ENCODE assay signal across 10 cellular contexts in the genomic region with DNA sequence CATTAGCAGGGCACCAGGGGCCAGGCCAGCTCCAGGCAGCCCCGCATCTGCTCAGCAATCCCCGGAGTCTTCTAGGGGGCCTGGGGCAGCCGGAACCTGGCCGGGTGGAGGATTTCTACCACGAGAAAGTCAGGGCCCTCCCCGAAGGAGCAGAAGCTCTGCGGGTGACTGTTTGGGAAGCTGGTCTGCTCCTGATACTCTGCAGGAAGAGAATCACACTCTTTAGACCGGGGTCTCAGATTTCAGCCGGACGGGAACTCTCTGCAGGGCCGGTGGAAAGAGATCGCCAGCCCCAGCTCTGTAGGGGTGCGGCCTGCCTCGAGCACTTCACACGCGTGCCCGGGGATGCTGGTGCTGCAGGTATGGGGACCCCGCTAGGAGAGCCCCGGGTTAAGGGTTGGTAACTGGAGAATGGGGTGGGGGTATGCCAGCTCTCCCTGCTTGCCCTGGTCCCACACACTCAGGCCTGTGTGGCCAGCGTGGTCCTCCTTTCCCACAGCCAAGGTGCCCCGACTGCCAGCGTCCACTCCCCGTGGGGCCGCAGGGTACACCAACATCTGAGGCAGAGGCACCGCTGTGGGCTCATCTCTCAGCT. TPM values are rescaled to one million over a fixed set of nuclear protein-coding genes. Genes with fewer than 3 reads are reported as not detected.
DNase-seq lines count a peak whose midpoint lies in the region; ATAC-seq and TF ChIP-seq lines count a peak whose summit lies in the region.
"Had no signal": no experiment of that assay in that cellular context is flagged by ENCODE, and none has a peak within 500 bp of the region (broad histone marks: within the 10 kb centered on the region; RNA-seq: fewer than 3 reads in every experiment).

No MANE protein-coding gene starts in this region.

- no peak overlapping the region for H3K4me2 ChIP-seq in SK-N-SH
- peak overlapping the region; percentile 13 for H3K4me2 ChIP-seq in skeletal muscle satellite cell (ENCODE audit: low read length)

- H2AFZ ChIP-seq in SK-N-SH (ENCODE audit: low read depth) = no peak overlapping the region

- TF ChIP-seq EP300 in SK-N-SH (IDR thresholded peaks at IDR 0.05; ENCODE audit: borderline replicate concordance in 1 of 2, low read depth in 1 of 2, low read length in 1 of 2) = no peak

- peaks cover 52% of the 10 kb centered on the region for H3K36me3 Mint-ChIP-seq in activated CD4-positive, alpha-beta memory T cell treated with anti-CD3 and anti-CD28 coated beads, Interleukin-2, amount 10 ng/mL, durations not matched to agents 7 days and 5 days (ENCODE audit: low read depth)
- H3K36me3 Mint-ChIP-seq in immature natural killer cell (peaks cover 14 to 35% (median 22%) of the 10 kb centered on the region in 3 donors), Calu3 (ENCODE audit: insufficient read depth, unreplicated experiment) (no peaks in the 10 kb centered on the region)

- no peak overlapping the region for H3K9ac ChIP-seq in SK-N-SH
- H3K9ac ChIP-seq in skeletal muscle satellite cell (ENCODE audit: low read depth, low read length) = peak overlapping the region; percentile 58

- DNase-seq in SK-N-SH (peak; percentile 53), immature natural killer cell (no peak), Calu3 (no peak), putamen (ENCODE audit: low spot score) (no peak)
- no peak for DNase-seq in activated CD4-positive, alpha-beta memory T cell treated with anti-CD3 and anti-CD28 coated beads, Interleukin-2, amount 10 ng/mL, durations not matched to agents 7 days and 5 days
- DNase-seq: 8988T, NCI-H1417 had no signal

- CTCF ChIA-PET in SK-N-SH (lab: Yijun Ruan, JAX) = interaction anchor here (1.2 to 2.1 kb wide), 4 partner anchors 17 to 292 kb away, joined by 3 to 7 read pairs (median 4); no protein-coding TSS in a partner anchor
- CTCF ChIA-PET in activated CD4-positive, alpha-beta memory T cell treated with anti-CD3 and anti-CD28 coated beads, Interleukin-2, amount 10 ng/mL, durations not matched to agents 7 days and 5 days (lab: Charles Lee) = interaction anchor here (0.7 to 4.4 kb wide), 10 partner anchors 16 to 158 kb away, joined by 3 to 26 read pairs (median 5); no protein-coding TSS in a partner anchor
- CTCF ChIA-PET in Calu3 (lab: Charles Lee) = no interaction called here

- H3K9me3 Mint-ChIP-seq in activated CD4-positive, alpha-beta memory T cell treated with anti-CD3 and anti-CD28 coated beads, Interleukin-2, amount 10 ng/mL, durations not matched to agents 7 days and 5 days = no peaks in the 10 kb centered on the region
- H3K9me3 Mint-ChIP-seq in immature natural killer cell = peaks cover 0 to 6% (median 0%) of the 10 kb centered on the region in 6 donors
- no peaks in the 10 kb centered on the region for H3K9me3 Mint-ChIP-seq in Calu3 (ENCODE audit: low read depth, unreplicated experiment)

- no peaks in the 10 kb centered on the region for H3K9me2 ChIP-seq in SK-N-SH

- peaks cover 85% of the 10 kb centered on the region for H3K79me2 ChIP-seq in SK-N-SH (ENCODE audit: insufficient read depth)

- peak overlapping the region in 1 of 2 experiments; percentile 55; a peak in 2 of 4 replicates for H3K27ac ChIP-seq in SK-N-SH (ENCODE audit: low read depth in 2 of 2, low read length in 1 of 2)

- no peak overlapping the region for H3K4me3 Mint-ChIP-seq in activated CD4-positive, alpha-beta memory T cell treated with anti-CD3 and anti-CD28 coated beads, Interleukin-2, amount 10 ng/mL, durations not matched to agents 7 days and 5 days
- H3K4me3 Mint-ChIP-seq in immature natural killer cell (peak overlapping the region in 1 of 5 donors; percentile 43), Calu3 (ENCODE audit: low read depth, unreplicated experiment) (no peak overlapping the region)

- peaks cover 16% of the 10 kb centered on the region for H4K20me1 ChIP-seq in SK-N-SH (ENCODE audit: insufficient read depth)

- peak overlapping the region; percentile 80 for H3K27ac Mint-ChIP-seq in activated CD4-positive, alpha-beta memory T cell treated with anti-CD3 and anti-CD28 coated beads, Interleukin-2, amount 10 ng/mL, durations not matched to agents 7 days and 5 days
- H3K27ac Mint-ChIP-seq in immature natural killer cell = peak overlapping the region; percentile 78 to 92 (median 89)
- H3K27ac Mint-ChIP-seq in Calu3 (ENCODE audit: unreplicated experiment) = no peak overlapping the region

- no TSS peak for BruUV-seq in Calu3 (replicated peaks; lab: Mats Ljungman, UMichigan)

- no peak for TF ChIP-seq RAD21 in SK-N-SH (IDR thresholded peaks at IDR 0.05; ENCODE audit: low read length)

- no peak for TF ChIP-seq CTCF in SK-N-SH (IDR thresholded peaks at IDR 0.05)
- no peak for TF ChIP-seq CTCF in Calu3 (IDR thresholded peaks at IDR 0.05; ENCODE audit: unreplicated experiment)

- peaks cover 70% of the 10 kb centered on the region for H3K4me1 Mint-ChIP-seq in activated CD4-positive, alpha-beta memory T cell treated with anti-CD3 and anti-CD28 coated beads, Interleukin-2, amount 10 ng/mL, durations not matched to agents 7 days and 5 days
- peaks cover 81 to 82% of the 10 kb centered on the region in 2 donors for H3K4me1 Mint-ChIP-seq in immature natural killer cell
- H3K4me1 Mint-ChIP-seq in Calu3 (ENCODE audit: low read depth, unreplicated experiment) = no peaks in the 10 kb centered on the region

- H3K27me3 ChIP-seq in SK-N-SH (ENCODE audit: insufficient read depth) (no peaks in the 10 kb centered on the region), skeletal muscle satellite cell (ENCODE audit: control insufficient read depth, insufficient read depth, low read length) (no peaks in the 10 kb centered on the region)

- 89% methylated on average over 14 of the region's 25 CpGs for WGBS in SK-N-SH (ENCODE audit: low lambda C conversion rate)

- H3K27me3 Mint-ChIP-seq in activated CD4-positive, alpha-beta memory T cell treated with anti-CD3 and anti-CD28 coated beads, Interleukin-2, amount 10 ng/mL, durations not matched to agents 7 days and 5 days = no peaks in the 10 kb centered on the region
- H3K27me3 Mint-ChIP-seq in immature natural killer cell (ENCODE audit: low read depth in 3 of 3) = peaks cover 59 to 75% (median 65%) of the 10 kb centered on the region in 3 donors
- no peaks in the 10 kb centered on the region for H3K27me3 Mint-ChIP-seq in Calu3 (ENCODE audit: unreplicated experiment)

- intact Hi-C loops in Calu3 (cut with micrococcal nuclease; ENCODE audit: unreplicated experiment) = no loop called here

- no peak overlapping the region for H3K4me3 ChIP-seq in SK-N-SH (ENCODE audit: low read depth in 2 of 2, low read length in 1 of 2)
- H3K4me3 ChIP-seq in skeletal muscle satellite cell (ENCODE audit: low read length) = no peak overlapping the region

- H3K36me3 ChIP-seq in SK-N-SH (replicated peaks in 1 of 2; ENCODE audit: control insufficient read depth in 1 of 2, insufficient read depth in 2 of 2, low read length in 1 of 2) (peaks cover 0 to 3% of the 10 kb centered on the region in 2 experiments), skeletal muscle satellite cell (ENCODE audit: insufficient read depth, low read length) (peaks cover 24% of the 10 kb centered on the region)

- peaks cover 21% of the 10 kb centered on the region for H3F3A ChIP-seq in SK-N-SH (replicated peaks; ENCODE audit: insufficient read depth)

- H3K9me3 ChIP-seq in SK-N-SH (no peaks in the 10 kb centered on the region), skeletal muscle satellite cell (replicated peaks; ENCODE audit: low read length) (no peaks in the 10 kb centered on the region)

- H3K4me1 ChIP-seq in SK-N-SH (ENCODE audit: control insufficient read depth in 1 of 2, insufficient read depth in 2 of 2, low read depth in 1 of 2, low read length in 1 of 2) (peaks cover 33 to 62% of the 10 kb centered on the region in 2 experiments), skeletal muscle satellite cell (ENCODE audit: control insufficient read depth, insufficient read depth, low read length) (peaks cover 86% of the 10 kb centered on the region)

- ATAC-seq in SK-N-SH treated with all-trans-retinoic acid at 6 μM for 48 hours = no peak
- ATAC-seq in HG02885 (IDR thresholded peaks at IDR 0.05; ENCODE audit: poor library complexity, unreplicated experiment) = no peak

- POLR2A ChIA-PET in SK-N-SH (lab: Yijun Ruan, JAX) = no interaction called here
- POLR2A ChIA-PET in activated CD4-positive, alpha-beta memory T cell treated with anti-CD3 and anti-CD28 coated beads, Interleukin-2, amount 10 ng/mL, durations not matched to agents 7 days and 5 days (lab: Charles Lee) = interaction anchor here (1.2 to 7.0 kb wide), 7 partner anchors 16 to 169 kb away, joined by 4 to 84 read pairs (median 9); partner anchors contain the start of gene UPF3A

TF ChIP-seq in SK-N-SH, 30 proteins besides CTCF, POLR2A, EP300 and RAD21 (continues in another document):
- TF ChIP-seq TAF1 (IDR thresholded peaks at IDR 0.05; ENCODE audit: borderline replicate concordance, low read depth, low read length) = no peak

TF ChIP-seq in SK-N-SH treated with all-trans-retinoic acid at 6 μM for 48 hours, 23 proteins besides CTCF, POLR2A, EP300 and RAD21 (continues in another document):
- TF ChIP-seq, protein P1, sequence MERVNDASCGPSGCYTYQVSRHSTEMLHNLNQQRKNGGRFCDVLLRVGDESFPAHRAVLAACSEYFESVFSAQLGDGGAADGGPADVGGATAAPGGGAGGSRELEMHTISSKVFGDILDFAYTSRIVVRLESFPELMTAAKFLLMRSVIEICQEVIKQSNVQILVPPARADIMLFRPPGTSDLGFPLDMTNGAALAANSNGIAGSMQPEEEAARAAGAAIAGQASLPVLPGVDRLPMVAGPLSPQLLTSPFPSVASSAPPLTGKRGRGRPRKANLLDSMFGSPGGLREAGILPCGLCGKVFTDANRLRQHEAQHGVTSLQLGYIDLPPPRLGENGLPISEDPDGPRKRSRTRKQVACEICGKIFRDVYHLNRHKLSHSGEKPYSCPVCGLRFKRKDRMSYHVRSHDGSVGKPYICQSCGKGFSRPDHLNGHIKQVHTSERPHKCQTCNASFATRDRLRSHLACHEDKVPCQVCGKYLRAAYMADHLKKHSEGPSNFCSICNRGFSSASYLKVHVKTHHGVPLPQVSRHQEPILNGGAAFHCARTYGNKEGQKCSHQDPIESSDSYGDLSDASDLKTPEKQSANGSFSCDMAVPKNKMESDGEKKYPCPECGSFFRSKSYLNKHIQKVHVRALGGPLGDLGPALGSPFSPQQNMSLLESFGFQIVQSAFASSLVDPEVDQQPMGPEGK (CRISPR knock-in tag; IDR thresholded peaks at IDR 0.05; ENCODE audit: borderline replicate concordance) = no peak
- no peak for TF ChIP-seq RARB (CRISPR knock-in tag; IDR thresholded peaks at IDR 0.05)

RNA-seq across cellular contexts. Expression of gene RASA3, which starts 20.1 kb away (rescaled TPM):
- polyA plus RNA-seq in SK-N-SH (2012; rRNA removed) (23.9 and 25.1 TPM in 2 replicates), immature natural killer cell (100 to 1,000 TPM in 1 of 3 donors, 10 to 100 TPM in 2; 37.4 to 153 (median 64.8) TPM)
- polyA plus RNA-seq in SK-N-SH (2012; cell fraction: cytosol; rRNA removed) = 17.3 and 20.8 TPM in 2 replicates
- polyA plus RNA-seq in SK-N-SH (2012; cell fraction: nucleus; rRNA removed) = 26.8 and 31.9 TPM in 2 replicates
- 10 to 100 TPM; 97.2 to 99.3 TPM for total RNA-seq in activated CD4-positive, alpha-beta memory T cell treated with anti-CD3 and anti-CD28 coated beads, Interleukin-2, amount 10 ng/mL, durations not matched to agents 7 days and 5 days
- 33.2 and 35.2 TPM in 2 replicates for total RNA-seq in skeletal muscle satellite cell (2012; rRNA removed)
- 0.26 and 0.49 TPM in 2 replicates for total RNA-seq in Calu3 (2022)

Comparison
In these comparisons a context has a peak if more than half of its experiments do, and no peak if none do; other contexts are left out.
1. RNA of gene RASA3, which starts 20.1 kb away (total RNA-seq): 97.2 to 99.3 TPM in activated CD4-positive, alpha-beta memory T cell treated with anti-CD3 and anti-CD28 coated beads, Interleukin-2, amount 10 ng/mL, durations not matched to agents 7 days and 5 days; 0.26 to 0.49 TPM in Calu3; every median in the first group is over 10 times any median in the second.